18 cellular contexts compared by ENCODE assay signal in the genomic region with DNA sequence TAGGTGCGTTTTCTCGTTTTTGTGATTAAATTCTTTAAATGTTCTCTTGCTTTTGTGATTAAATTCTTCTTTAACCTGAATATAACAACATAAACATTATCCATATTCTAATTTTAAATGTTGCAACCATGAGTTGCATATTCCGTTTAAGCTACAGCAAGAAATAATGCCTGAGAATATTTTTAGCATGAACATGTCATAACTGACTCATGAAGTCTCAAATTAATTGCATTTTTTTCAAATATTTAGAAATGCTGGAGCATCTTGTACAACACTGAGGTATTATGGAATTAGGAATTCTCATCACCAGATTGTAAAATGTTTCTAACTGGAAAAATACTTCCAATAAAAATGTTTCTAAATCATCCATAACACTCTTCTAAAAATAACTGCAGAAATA. TPM values are rescaled to one million over a fixed set of nuclear protein-coding genes. Genes with fewer than 3 reads are reported as not detected.
DNase-seq lines count a peak whose midpoint lies in the region; ATAC-seq, FAIRE-seq and TF ChIP-seq lines count a peak whose summit lies in the region.
"Had no signal": no experiment of that assay in that cellular context is flagged by ENCODE, and none has a peak within 500 bp of the region (broad histone marks: within the 10 kb centered on the region; RNA-seq: fewer than 3 reads in every experiment).

No MANE protein-coding gene starts in this region.

- DNase-seq in AG10803 (ENCODE audit: low read depth) (peak; percentile 71), LHCN-M2 (ENCODE audit: low read depth) (peak; percentile 43), bronchial epithelial cell (ENCODE audit: low read depth) (peak; percentile 52), mesenchymal stem cell (no peak), HK-2 (ENCODE audit: unreplicated experiment) (no peak)
- no peak for DNase-seq in activated CD4-positive, alpha-beta T cell treated with anti-CD3 and anti-CD28 coated beads for 1 hour
- DNase-seq: activated T-cell treated with anti-CD3 and anti-CD28 coated beads for 4 hours; DMS79 treated with DMSO at 0.1 percent for 48 hours; islet precursor cell; mucosa of descending colon; NCI-H1436 treated with DMSO at 0.1 percent for 48 hours; NCI-H526; stimulated activated CD4-positive, alpha-beta T cell treated with anti-CD3 and anti-CD28 coated beads, Interleukin-1b, Interleukin-23, amount 100 ng/mL, for 48 hours; tibial artery had no signal

- no peak for TF ChIP-seq CTCF in AG10803 (conservative IDR thresholded peaks at IDR 0.05; ENCODE audit: low read length)
- TF ChIP-seq CTCF in bronchial epithelial cell (IDR thresholded peaks at IDR 0.05; ENCODE audit: insufficient read depth, low read length, severe bottlenecking): no peak

- H3K79me1 ChIP-seq in mesenchymal stem cell (replicated peaks; ENCODE audit: low read length, poor library complexity, severe bottlenecking): peaks cover 7% of the 10 kb centered on the region

- H3K27ac ChIP-seq in mesenchymal stem cell (ENCODE audit: low read length, poor library complexity, severe bottlenecking): no peak overlapping the region
- H3K27ac ChIP-seq: BLaER1 had no signal

- ATAC-seq in GM18873 (IDR thresholded peaks at IDR 0.05; ENCODE audit: low FRiP score, unreplicated experiment) (no peak), HG03378 (IDR thresholded peaks at IDR 0.05; ENCODE audit: unreplicated experiment) (no peak)
- ATAC-seq: mucosa of descending colon had no signal

- H3K23ac ChIP-seq in mesenchymal stem cell (ENCODE audit: low read length in 2 of 2): no peak overlapping the region

- H4K91ac ChIP-seq in mesenchymal stem cell (ENCODE audit: low read length): no peak overlapping the region

- no peaks in the 10 kb centered on the region for H3K9me3 ChIP-seq in mesenchymal stem cell (ENCODE audit: control insufficient read depth, low read length)
- H3K9me3 ChIP-seq: mucosa of descending colon, tibial artery had no signal

- no peak overlapping the region for H2BK5ac ChIP-seq in mesenchymal stem cell (ENCODE audit: low read depth, low read length, poor library complexity, severe bottlenecking)

- no peak overlapping the region for H3K4ac ChIP-seq in mesenchymal stem cell (ENCODE audit: low read depth in 1 of 2, low read length in 2 of 2)

- H3K27me3 ChIP-seq in bronchial epithelial cell (ENCODE audit: control insufficient read depth, insufficient read depth, low read length) (no peaks in the 10 kb centered on the region), mesenchymal stem cell (ENCODE audit: control insufficient read depth in 1 of 2, insufficient read depth in 1 of 2, low read length in 2 of 2) (no peaks in the 10 kb centered on the region)
- H3K27me3 ChIP-seq: BLaER1, tibial artery had no signal

- no peaks in the 10 kb centered on the region for H3K36me3 ChIP-seq in bronchial epithelial cell (ENCODE audit: control insufficient read depth, insufficient read depth, low read length)
- H3K36me3 ChIP-seq in mesenchymal stem cell (ENCODE audit: control insufficient read depth in 1 of 2, insufficient read depth in 2 of 2, low read depth in 1 of 2, low read length in 2 of 2): no peaks in the 10 kb centered on the region
- H3K36me3 ChIP-seq: tibial artery had no signal

- no peak overlapping the region for H3K14ac ChIP-seq in mesenchymal stem cell (ENCODE audit: low read length in 2 of 2)

- no CpG with 5 or more reads among the region's 3 CpGs for WGBS in mesenchymal stem cell

- no peak overlapping the region for H2AFZ ChIP-seq in mesenchymal stem cell (ENCODE audit: low read depth, low read length)

- no peak overlapping the region for H3K18ac ChIP-seq in mesenchymal stem cell (ENCODE audit: low read depth in 1 of 2, low read length in 2 of 2)

- H2BK15ac ChIP-seq in mesenchymal stem cell (ENCODE audit: low read depth, poor library complexity, severe bottlenecking): no peak overlapping the region

- H3K4me2 ChIP-seq in mesenchymal stem cell (ENCODE audit: low read length, poor library complexity, severe bottlenecking): no peak overlapping the region
- H3K4me2 ChIP-seq: BLaER1 had no signal

- H2BK12ac ChIP-seq in mesenchymal stem cell (ENCODE audit: low read length in 2 of 2): no peak overlapping the region

- H4K8ac ChIP-seq in mesenchymal stem cell (ENCODE audit: low read length): no peak overlapping the region

- no peaks in the 10 kb centered on the region for H3K4me1 ChIP-seq in mesenchymal stem cell (ENCODE audit: control insufficient read depth, insufficient read depth, low read depth, low read length)

- FAIRE-seq in bronchial epithelial cell (lab: Jason Lieb, UNC): no peak
- FAIRE-seq: GM12892 had no signal

- no peak overlapping the region for H2BK120ac ChIP-seq in mesenchymal stem cell (ENCODE audit: low read depth, low read length)

- H2AK5ac ChIP-seq in mesenchymal stem cell (ENCODE audit: low read length, severe bottlenecking): no peak overlapping the region

- H3K4me3 ChIP-seq in AG10803 (ENCODE audit: low read length): no peak overlapping the region
- H3K4me3 ChIP-seq in bronchial epithelial cell (ENCODE audit: low read depth, low read length): no peak overlapping the region
- H3K4me3 ChIP-seq in mesenchymal stem cell (ENCODE audit: insufficient read depth in 1 of 2, low read depth in 1 of 2, low read length in 2 of 2): peak overlapping the region in 1 of 2 experiments; percentile 47
- H3K4me3 ChIP-seq: BLaER1, mucosa of descending colon had no signal

- peak overlapping the region; percentile 78 for H3K9ac ChIP-seq in mesenchymal stem cell (ENCODE audit: low read length)
- H3K9ac ChIP-seq: BLaER1 had no signal

RNA-seq across cellular contexts. Expression of gene ROCK2, which starts 14.7 kb away (rescaled TPM):
- 32.2 and 37.5 TPM in 2 replicates for total RNA-seq in LHCN-M2 (2014; rRNA removed)
- 10.3 TPM for polyA plus RNA-seq in LHCN-M2 (2012)
- total RNA-seq in bronchial epithelial cell: 20.0 and 20.7 TPM in 2 replicates
- 27.3 TPM for polyA plus RNA-seq in mesenchymal stem cell (2013, experiment 1 of 2)
- polyA plus RNA-seq in mesenchymal stem cell (2013, experiment 2 of 2): 25.6 TPM

Comparison
In these comparisons a context has a peak if more than half of its experiments do, and no peak if none do; other contexts are left out.
1. DNase-seq: peak in AG10803 (single experiment), LHCN-M2 (single experiment) and bronchial epithelial cell (single experiment); none in mesenchymal stem cell (single experiment), HK-2 (single experiment) and activated CD4-positive, alpha-beta T cell treated with anti-CD3 and anti-CD28 coated beads for 1 hour (single experiment).